11 cellular contexts compared by ENCODE assay signal in the genomic region with DNA sequence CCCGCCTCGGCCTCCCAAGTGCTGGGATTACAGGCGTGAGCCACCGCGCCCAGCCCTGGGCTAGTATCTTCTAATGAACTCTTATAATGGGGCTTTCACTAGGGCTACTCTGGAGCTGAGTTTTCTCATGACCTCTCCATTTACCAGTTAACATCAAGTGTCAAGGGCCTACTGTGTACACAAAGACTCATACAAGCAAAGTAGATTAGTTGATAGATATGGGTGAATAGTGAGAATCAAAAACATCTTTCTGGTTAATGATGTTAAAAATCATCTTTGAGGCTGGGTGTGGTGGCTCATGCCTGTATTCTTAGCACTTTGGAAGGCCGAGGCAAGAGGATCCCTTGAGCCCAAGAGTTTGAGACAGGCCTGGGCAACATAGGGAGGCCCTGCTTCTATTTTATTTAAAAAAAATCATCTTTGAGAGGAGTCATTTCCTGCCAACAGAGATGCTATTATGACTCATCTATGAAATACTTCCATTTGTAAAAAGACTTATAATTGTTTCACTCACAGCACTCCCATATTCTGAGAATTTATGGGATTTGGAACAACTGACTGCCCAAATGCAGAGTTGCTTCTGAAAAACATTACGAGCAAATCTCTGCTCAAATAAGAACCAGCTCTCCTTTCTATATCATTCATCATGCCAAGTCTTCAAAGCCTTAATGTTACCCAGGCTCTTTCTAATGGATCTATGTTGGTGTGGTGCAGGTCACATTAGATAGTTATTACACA. TPM values are rescaled to one million over a fixed set of nuclear protein-coding genes. Genes with fewer than 3 reads are reported as not detected.
A peak's percentile ranks its signal among the peaks of the same experiment; 100 is the strongest.
DNase-seq lines count a peak whose midpoint lies in the region; ATAC-seq and TF ChIP-seq lines count a peak whose summit lies in the region.
"Had no signal": no experiment of that assay in that cellular context is flagged by ENCODE, and none has a peak within 500 bp of the region (broad histone marks: within the 10 kb centered on the region; RNA-seq: fewer than 3 reads in every experiment).

No MANE protein-coding gene starts in this region.

- H3K27ac Mint-ChIP-seq in activated naive CD4-positive, alpha-beta T cell treated with anti-CD3 and anti-CD28 coated beads, Interleukin-2, amount 50 U/mL, for 72 hours: peak overlapping the region in 1 of 2 donors; percentile 69
- H3K27ac Mint-ChIP-seq: CD8-positive, alpha-beta memory T cell; progenitor cell of endocrine pancreas had no signal

- H3K36me3 Mint-ChIP-seq in activated naive CD4-positive, alpha-beta T cell treated with anti-CD3 and anti-CD28 coated beads, Interleukin-2, amount 50 U/mL, for 72 hours: no peaks in the 10 kb centered on the region
- H3K36me3 Mint-ChIP-seq: CD8-positive, alpha-beta memory T cell had no signal

- TF ChIP-seq CTCF in VCaP (conservative IDR thresholded peaks at IDR 0.05): no peak

- H3K27ac ChIP-seq in VCaP: peak overlapping the region; percentile 74

- peak in 1 of 2 donors; percentile 6 for DNase-seq in activated naive CD4-positive, alpha-beta T cell treated with anti-CD3 and anti-CD28 coated beads, Interleukin-2, amount 50 U/mL, for 72 hours (ENCODE audit: low spot score in 2 of 2)
- no peak for DNase-seq in activated naive CD4-positive, alpha-beta T cell (lab: John Stamatoyannopoulos, UW)
- DNase-seq in glomerular visceral epithelial cell (ENCODE audit: extremely low spot score) (peak; percentile 25), hypothalamus (lab: John Stamatoyannopoulos, UW) (no peak)
- DNase-seq: CD8-positive, alpha-beta memory T cell had no signal

- H3K9me3 Mint-ChIP-seq in activated naive CD4-positive, alpha-beta T cell treated with anti-CD3 and anti-CD28 coated beads, Interleukin-2, amount 50 U/mL, for 72 hours: no peaks in the 10 kb centered on the region
- H3K9me3 Mint-ChIP-seq: CD8-positive, alpha-beta memory T cell; central memory CD8-positive, alpha-beta T cell had no signal

- ATAC-seq in activated naive CD4-positive, alpha-beta T cell treated with anti-CD3 and anti-CD28 coated beads, Interleukin-2, amount 50 U/mL, for 72 hours: peak; percentile 53 to 58
- ATAC-seq in HG03135 (IDR thresholded peaks at IDR 0.05; ENCODE audit: unreplicated experiment) (no peak), GM21423 (IDR thresholded peaks at IDR 0.05; ENCODE audit: unreplicated experiment) (no peak), HG02588 (IDR thresholded peaks at IDR 0.05; ENCODE audit: unreplicated experiment) (no peak)

RNA-seq across cellular contexts. Expression of a gene that starts 57.0 kb away (rescaled TPM):
- not detected for total RNA-seq in activated naive CD4-positive, alpha-beta T cell treated with anti-CD3 and anti-CD28 coated beads, Interleukin-2, amount 50 U/mL, for 72 hours
- total RNA-seq: CD8-positive, alpha-beta memory T cell; progenitor cell of endocrine pancreas had no signal

Comparison
In these comparisons a context has a peak if more than half of its experiments do, and no peak if none do; other contexts are left out.
1. ATAC-seq: peak in activated naive CD4-positive, alpha-beta T cell treated with anti-CD3 and anti-CD28 coated beads, Interleukin-2, amount 50 U/mL, for 72 hours (2 of 2); none in HG03135 (single experiment), GM21423 (single experiment) and HG02588 (single experiment).